ENCODE assay signal across 8 cellular contexts in the genomic region with DNA sequence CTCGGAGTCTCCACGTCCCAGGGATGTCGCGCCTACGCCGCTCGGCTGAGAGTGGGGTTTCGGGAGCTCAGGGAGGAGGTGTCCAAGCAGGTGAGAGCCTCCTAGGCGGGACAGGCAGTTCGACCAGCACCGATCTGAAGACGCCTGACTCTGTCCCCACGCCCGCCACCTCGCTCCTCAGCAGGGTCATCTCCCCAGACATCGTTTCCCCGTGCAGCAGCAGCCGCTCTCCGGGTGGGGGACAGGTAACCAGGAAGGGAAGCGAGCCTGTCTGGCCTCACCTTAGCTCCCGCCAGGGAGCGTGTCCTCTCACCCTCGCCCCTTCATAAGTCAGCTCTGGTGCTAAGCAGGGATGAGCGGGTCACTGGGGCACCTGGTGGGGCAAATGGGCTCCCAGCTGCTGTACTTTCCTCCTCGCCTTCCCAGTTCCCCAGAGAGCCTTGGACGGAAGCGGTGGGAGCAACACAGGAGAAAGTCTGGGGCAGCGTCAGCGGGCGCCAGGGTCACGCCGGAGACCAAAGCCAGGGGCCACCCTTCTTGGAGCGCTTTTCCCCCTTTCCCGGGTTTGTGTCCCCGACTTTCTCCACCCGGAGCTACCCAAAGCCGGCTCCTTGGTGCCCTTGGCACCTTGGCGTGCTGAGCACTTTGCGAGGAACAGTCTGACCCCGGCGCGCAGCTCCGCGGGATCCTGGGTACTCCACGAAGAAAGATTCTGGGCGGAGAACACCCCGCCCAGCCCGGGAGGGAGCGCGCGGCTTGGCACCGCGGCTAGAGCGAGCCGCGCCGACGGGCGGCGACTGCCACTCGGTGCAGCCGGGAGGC. TPM values are rescaled to one million over a fixed set of nuclear protein-coding genes. Genes with fewer than 3 reads are reported as not detected.
DNase-seq lines count a peak whose midpoint lies in the region; ATAC-seq lines count a peak whose summit lies in the region.
"Had no signal": no experiment of that assay in that cellular context is flagged by ENCODE, and none has a peak within 500 bp of the region (broad histone marks: within the 10 kb centered on the region; RNA-seq: fewer than 3 reads in every experiment).

No MANE protein-coding gene starts in this region.

- no peak for ATAC-seq in activated T-helper 17 cell treated with anti-CD3 and anti-CD28 coated beads, Interleukin-2, amount 50 U/mL, for 72 hours (replicated peaks)
- no peak for ATAC-seq in stimulated activated effector memory CD8-positive, alpha-beta T cell treated with anti-CD3 and anti-CD28 coated beads, Interleukin-12 subunit alpha, Interleukin-12 subunit beta, amount 100 ng/mL, for 72 hours
- ATAC-seq in GM21360 (IDR thresholded peaks at IDR 0.05; ENCODE audit: unreplicated experiment), result no peak

- DNase-seq in NCI-H1105 (lab: John Stamatoyannopoulos, UW) (peak; percentile 41), NCI-H2196 (lab: John Stamatoyannopoulos, UW; ENCODE audit: unreplicated experiment) (no peak), HuH-7.5 (ENCODE audit: low spot score) (no peak)
- DNase-seq in stimulated activated effector memory CD8-positive, alpha-beta T cell treated with anti-CD3 and anti-CD28 coated beads, Interleukin-12 subunit alpha, Interleukin-12 subunit beta, amount 100 ng/mL, for 72 hours (ENCODE audit: low spot score in 2 of 2), result peak in 1 of 2 donors; percentile 53

- no peak overlapping the region for H3K27ac ChIP-seq in iPS-18a (ENCODE audit: low read length)

- H3K36me3 ChIP-seq in iPS-18a (ENCODE audit: control insufficient read depth, low read depth, low read length), result no peaks in the 10 kb centered on the region

- H3K9me3 Mint-ChIP-seq in activated T-helper 17 cell treated with anti-CD3 and anti-CD28 coated beads, Interleukin-2, amount 50 U/mL, for 72 hours, result no peaks in the 10 kb centered on the region
- no peaks in the 10 kb centered on the region for H3K9me3 Mint-ChIP-seq in stimulated activated effector memory CD8-positive, alpha-beta T cell treated with anti-CD3 and anti-CD28 coated beads, Interleukin-12 subunit alpha, Interleukin-12 subunit beta, amount 100 ng/mL, for 72 hours

- H3K4me1 Mint-ChIP-seq in activated T-helper 17 cell treated with anti-CD3 and anti-CD28 coated beads, Interleukin-2, amount 50 U/mL, for 72 hours, result peaks cover 8% of the 10 kb centered on the region
- H3K4me1 Mint-ChIP-seq in stimulated activated effector memory CD8-positive, alpha-beta T cell treated with anti-CD3 and anti-CD28 coated beads, Interleukin-12 subunit alpha, Interleukin-12 subunit beta, amount 100 ng/mL, for 72 hours, result peaks cover 12% of the 10 kb centered on the region

- peaks cover 44% of the 10 kb centered on the region for H3K27me3 Mint-ChIP-seq in activated T-helper 17 cell treated with anti-CD3 and anti-CD28 coated beads, Interleukin-2, amount 50 U/mL, for 72 hours

- peak overlapping the region; percentile 67 for H3K4me3 ChIP-seq in iPS-18a (ENCODE audit: low read length)

- no peak overlapping the region for H3K27ac Mint-ChIP-seq in activated T-helper 17 cell treated with anti-CD3 and anti-CD28 coated beads, Interleukin-2, amount 50 U/mL, for 72 hours
- no peak overlapping the region for H3K27ac Mint-ChIP-seq in stimulated activated effector memory CD8-positive, alpha-beta T cell treated with anti-CD3 and anti-CD28 coated beads, Interleukin-12 subunit alpha, Interleukin-12 subunit beta, amount 100 ng/mL, for 72 hours

- H3K36me3 Mint-ChIP-seq in activated T-helper 17 cell treated with anti-CD3 and anti-CD28 coated beads, Interleukin-2, amount 50 U/mL, for 72 hours (ENCODE audit: low read depth), result no peaks in the 10 kb centered on the region
- no peaks in the 10 kb centered on the region for H3K36me3 Mint-ChIP-seq in stimulated activated effector memory CD8-positive, alpha-beta T cell treated with anti-CD3 and anti-CD28 coated beads, Interleukin-12 subunit alpha, Interleukin-12 subunit beta, amount 100 ng/mL, for 72 hours

- H3K9ac ChIP-seq in iPS-18a (ENCODE audit: low read length), result no peak overlapping the region

- peak overlapping the region; percentile 68 for H3K4me3 Mint-ChIP-seq in activated T-helper 17 cell treated with anti-CD3 and anti-CD28 coated beads, Interleukin-2, amount 50 U/mL, for 72 hours
- H3K4me3 Mint-ChIP-seq in stimulated activated effector memory CD8-positive, alpha-beta T cell treated with anti-CD3 and anti-CD28 coated beads, Interleukin-12 subunit alpha, Interleukin-12 subunit beta, amount 100 ng/mL, for 72 hours, result peak overlapping the region; percentile 65

- no peaks in the 10 kb centered on the region for H3K9me3 ChIP-seq in iPS-18a (ENCODE audit: control insufficient read depth, low read depth, low read length)

- H3K4me1 ChIP-seq in iPS-18a (ENCODE audit: control insufficient read depth, low read depth, low read length), result peaks cover 40% of the 10 kb centered on the region

- H3K27me3 ChIP-seq in iPS-18a (ENCODE audit: control insufficient read depth, insufficient read depth, low read length), result peaks cover 82% of the 10 kb centered on the region

RNA-seq across cellular contexts. Expression of a gene that starts 1.6 kb away (rescaled TPM):
- under 1 TPM; 0.06 to 0.90 TPM for total RNA-seq in activated T-helper 17 cell treated with anti-CD3 and anti-CD28 coated beads, Interleukin-2, amount 50 U/mL, for 72 hours
- total RNA-seq: pulmonary artery endothelial cell had no signal
